In the genomic region with DNA sequence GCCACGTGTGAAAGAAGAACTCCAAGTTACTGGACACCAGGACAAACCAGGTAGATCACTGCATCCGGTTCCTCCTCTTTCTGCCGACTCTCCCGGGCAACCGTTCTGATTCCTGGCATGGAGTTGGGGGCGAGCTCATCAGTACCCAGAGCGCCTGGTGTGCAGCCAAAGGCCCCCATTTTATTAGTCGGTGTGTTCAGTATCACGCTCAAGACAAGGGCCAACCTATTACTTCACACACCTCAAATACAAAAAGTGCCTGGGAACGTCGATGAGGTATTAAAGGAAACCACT, we compare ENCODE assay signal across 25 cellular contexts. TPM values are rescaled to one million over a fixed set of nuclear protein-coding genes. Genes with fewer than 3 reads are reported as not detected.
DNase-seq lines count a peak whose midpoint lies in the region; ATAC-seq and TF ChIP-seq lines count a peak whose summit lies in the region.
"Had no signal": no experiment of that assay in that cellular context is flagged by ENCODE, and none has a peak within 500 bp of the region (broad histone marks: within the 10 kb centered on the region; RNA-seq: fewer than 3 reads in every experiment).

No MANE protein-coding gene starts in this region.

- TF ChIP-seq CTCF in endodermal cell (conservative IDR thresholded peaks at IDR 0.05) = no peak
- no peak for TF ChIP-seq CTCF in spleen (IDR thresholded peaks at IDR 0.05 in 8 of 11, conservative IDR thresholded peaks at IDR 0.05 in 3 of 11)
- TF ChIP-seq CTCF in chondrocyte (IDR thresholded peaks at IDR 0.05) = no peak

- H3K9ac ChIP-seq in endodermal cell (ENCODE audit: extremely low read depth, low read length, poor library complexity, severe bottlenecking) = no peak overlapping the region

- H3K27me3 ChIP-seq in endodermal cell (ENCODE audit: control insufficient read depth, insufficient read depth, low read length, poor library complexity, severe bottlenecking) (no peaks in the 10 kb centered on the region), spleen (replicated peaks in 1 of 7) (no peaks in the 10 kb centered on the region)
- H3K27me3 ChIP-seq: pancreas, right lobe of liver had no signal

- intact Hi-C loops in spleen (cut with DNase I; ENCODE audit: low total_unique reads) = loop anchor here (10.0 kb wide), 1 partner anchor 87 kb away; no protein-coding TSS in a partner anchor

- H3K36me3 Mint-ChIP-seq in T-helper 17 cell (ENCODE audit: low read depth) (peaks cover 3% of the 10 kb centered on the region), endodermal cell (ENCODE audit: low read depth) (peaks cover 37% of the 10 kb centered on the region), chondrocyte (ENCODE audit: low read depth) (peaks cover 23% of the 10 kb centered on the region)
- peaks cover 48% of the 10 kb centered on the region for H3K36me3 Mint-ChIP-seq in stimulated activated memory B cell treated with anti-CD40 and anti-IgM and Interleukin-4, amounts not matched to agents 10 μg/mL and 1 μg/mL and 100 μg/mL, for 72 hours

- H3K4me3 ChIP-seq in endodermal cell (ENCODE audit: low read length) (peak overlapping the region; percentile 47), spleen (no peak overlapping the region)
- H3K4me3 ChIP-seq: pancreas, right lobe of liver had no signal

- peak overlapping the region; percentile 98 for H3K27ac Mint-ChIP-seq in T-helper 17 cell
- H3K27ac Mint-ChIP-seq in endodermal cell = no peak overlapping the region
- H3K27ac Mint-ChIP-seq in chondrocyte (ENCODE audit: unreplicated experiment) = no peak overlapping the region
- no peak overlapping the region for H3K27ac Mint-ChIP-seq in stimulated activated memory B cell treated with anti-CD40 and anti-IgM and Interleukin-4, amounts not matched to agents 10 μg/mL and 1 μg/mL and 100 μg/mL, for 72 hours
- H3K27ac Mint-ChIP-seq: H9 had no signal

- no peak for TF ChIP-seq POLR2A in spleen (IDR thresholded peaks at IDR 0.05)

- H3K27ac ChIP-seq in endodermal cell (ENCODE audit: low read depth, low read length) = no peak overlapping the region
- no peak overlapping the region for H3K27ac ChIP-seq in spleen
- H3K27ac ChIP-seq: C4-2B, pancreas, right lobe of liver had no signal

- peaks cover 4% of the 10 kb centered on the region for H3K4me1 ChIP-seq in endodermal cell (ENCODE audit: control insufficient read depth, insufficient read depth, low read length)
- H3K4me1 ChIP-seq in spleen = peaks cover 23 to 61% (median 36%) of the 10 kb centered on the region in 6 donors

- H3K4me1 Mint-ChIP-seq in T-helper 17 cell = peaks cover 53% of the 10 kb centered on the region
- peaks cover 5% of the 10 kb centered on the region for H3K4me1 Mint-ChIP-seq in endodermal cell
- H3K4me1 Mint-ChIP-seq in chondrocyte (ENCODE audit: low read depth) = peaks cover 20% of the 10 kb centered on the region
- H3K4me1 Mint-ChIP-seq in stimulated activated memory B cell treated with anti-CD40 and anti-IgM and Interleukin-4, amounts not matched to agents 10 μg/mL and 1 μg/mL and 100 μg/mL, for 72 hours = peaks cover 56% of the 10 kb centered on the region

- H3K9me3 ChIP-seq in T-helper 17 cell (ENCODE audit: control insufficient read depth, low read length, poor library complexity, severe bottlenecking) (no peaks in the 10 kb centered on the region), endodermal cell (ENCODE audit: control insufficient read depth, low read length) (peaks cover 51% of the 10 kb centered on the region), spleen (peaks cover 0 to 6% (median 0%) of the 10 kb centered on the region in 8 donors)
- H3K9me3 ChIP-seq: pancreas, right lobe of liver had no signal

- H3K27me3 Mint-ChIP-seq in T-helper 17 cell (no peaks in the 10 kb centered on the region), endodermal cell (ENCODE audit: insufficient read depth) (peaks cover 19% of the 10 kb centered on the region), chondrocyte (ENCODE audit: low read depth) (no peaks in the 10 kb centered on the region)
- H3K27me3 Mint-ChIP-seq in stimulated activated memory B cell treated with anti-CD40 and anti-IgM and Interleukin-4, amounts not matched to agents 10 μg/mL and 1 μg/mL and 100 μg/mL, for 72 hours = no peaks in the 10 kb centered on the region

- 93 to 96% methylated on average over 9 to 11 of the region's 11 CpGs for WGBS in endodermal cell (ENCODE audit: insufficient coverage in 1 of 2, insufficient read length in 1 of 2), 2 experiments
- 92 to 98% (median 97%) methylated on average over 11 of the region's 11 CpGs for WGBS in spleen, 5 donors

- H3K36me3 ChIP-seq in endodermal cell (ENCODE audit: control insufficient read depth, insufficient read depth, low read length) (peaks cover 24% of the 10 kb centered on the region), spleen (peaks cover 0 to 15% (median 0%) of the 10 kb centered on the region in 6 donors)
- H3K36me3 ChIP-seq: pancreas, right lobe of liver had no signal

- ATAC-seq in T-helper 17 cell = no peak
- ATAC-seq in GM18519 (IDR thresholded peaks at IDR 0.05; ENCODE audit: low FRiP score, unreplicated experiment) = no peak
- no peak for ATAC-seq in stimulated activated memory B cell treated with anti-CD40 and anti-IgM and Interleukin-4, amounts not matched to agents 10 μg/mL and 1 μg/mL and 100 μg/mL, for 72 hours
- ATAC-seq: activated T-cell treated with anti-CD3 and anti-CD28 coated beads, Interleukin-2, amount 50 U/mL, for 4 hours; pancreas; right lobe of liver had no signal

- H3K9me3 Mint-ChIP-seq in endodermal cell (peaks cover 67% of the 10 kb centered on the region), chondrocyte (ENCODE audit: low read depth) (peaks cover 40% of the 10 kb centered on the region)
- peaks cover 3% of the 10 kb centered on the region for H3K9me3 Mint-ChIP-seq in stimulated activated memory B cell treated with anti-CD40 and anti-IgM and Interleukin-4, amounts not matched to agents 10 μg/mL and 1 μg/mL and 100 μg/mL, for 72 hours

- peak; percentile 38 for DNase-seq in activated effector memory CD4-positive, alpha-beta T cell treated with anti-CD3 and anti-CD28 coated beads, Interleukin-2, amount 50 U/mL, for 16 hours
- no peak for DNase-seq in activated effector memory CD4-positive, alpha-beta T cell treated with Interleukin-2 at 50 U/mL for 16 hours
- no peak for DNase-seq in T-helper 17 cell
- DNase-seq in endodermal cell = no peak
- DNase-seq in spleen = peak; percentile 38
- DNase-seq in chondrocyte (ENCODE audit: low spot score) = no peak
- DNase-seq: ACHN; activated T-cell treated with anti-CD3 and anti-CD28 coated beads, Interleukin-2, amount 50 U/mL, for 4 hours; amniotic stem cell; DMS79 treated with DMSO at 0.1 percent for 48 hours; foreskin melanocyte; H9; hypothalamus; islet precursor cell; Kasumi-1; NCI-H1092; NCI-H2029; OCI-M1; Right ventricle myocardium superior; stimulated activated CD4-positive, alpha-beta T cell treated with anti-CD3 and anti-CD28 coated beads, Interleukin-15, amount 100 ng/mL, for 24 hours had no signal

- H3K4me3 Mint-ChIP-seq in T-helper 17 cell (no peak overlapping the region), endodermal cell (no peak overlapping the region), chondrocyte (ENCODE audit: unreplicated experiment) (no peak overlapping the region)
- no peak overlapping the region for H3K4me3 Mint-ChIP-seq in stimulated activated memory B cell treated with anti-CD40 and anti-IgM and Interleukin-4, amounts not matched to agents 10 μg/mL and 1 μg/mL and 100 μg/mL, for 72 hours

RNA-seq across cellular contexts. Expression of a gene that starts 2.8 kb away (rescaled TPM):
- total RNA-seq in T-helper 17 cell = 100 to 1,000 TPM; 164 to 184 TPM
- 100 to 1,000 TPM; 181 to 189 TPM for total RNA-seq in endodermal cell
- polyA plus RNA-seq in endodermal cell (2013, experiment 1 of 2) = 145 TPM
- polyA plus RNA-seq in endodermal cell (2013, experiment 2 of 2) = 147 TPM
- 100 to 1,000 TPM; 162 to 226 (median 196) TPM for total RNA-seq in spleen
- 100 to 1,000 TPM; 101 to 176 (median 123) TPM for polyA plus RNA-seq in spleen
- 147 to 175 TPM (median 151 TPM) in 3 replicates for total RNA-seq in chondrocyte

RNA-seq across cellular contexts. Expression of a gene that starts 38.0 kb away (rescaled TPM):
- total RNA-seq in T-helper 17 cell (10 to 100 TPM; 46.9 to 75.8 TPM), endodermal cell (10 to 100 TPM; 48.8 to 72.7 TPM), spleen (100 to 1,000 TPM in 1 of 7 donors, 10 to 100 TPM in 6; 64.3 to 112 (median 85.6) TPM), chondrocyte (54.4 to 62.6 TPM (median 56.3 TPM) in 3 replicates)
- polyA plus RNA-seq in endodermal cell (2013, experiment 1 of 2) = 72.4 TPM
- polyA plus RNA-seq in endodermal cell (2013, experiment 2 of 2) = 65.4 TPM
- 10 to 100 TPM; 46.6 to 76.5 (median 58.8) TPM for polyA plus RNA-seq in spleen

Comparison
In these comparisons a context has a peak if more than half of its experiments do, and no peak if none do; other contexts are left out.
1. DNase-seq: peak in activated effector memory CD4-positive, alpha-beta T cell treated with anti-CD3 and anti-CD28 coated beads, Interleukin-2, amount 50 U/mL, for 16 hours (single experiment) and spleen (single experiment); none in activated effector memory CD4-positive, alpha-beta T cell treated with Interleukin-2 at 50 U/mL for 16 hours (single experiment), T-helper 17 cell (0 of 3), endodermal cell (single experiment) and chondrocyte (single experiment).